In the genomic region with DNA sequence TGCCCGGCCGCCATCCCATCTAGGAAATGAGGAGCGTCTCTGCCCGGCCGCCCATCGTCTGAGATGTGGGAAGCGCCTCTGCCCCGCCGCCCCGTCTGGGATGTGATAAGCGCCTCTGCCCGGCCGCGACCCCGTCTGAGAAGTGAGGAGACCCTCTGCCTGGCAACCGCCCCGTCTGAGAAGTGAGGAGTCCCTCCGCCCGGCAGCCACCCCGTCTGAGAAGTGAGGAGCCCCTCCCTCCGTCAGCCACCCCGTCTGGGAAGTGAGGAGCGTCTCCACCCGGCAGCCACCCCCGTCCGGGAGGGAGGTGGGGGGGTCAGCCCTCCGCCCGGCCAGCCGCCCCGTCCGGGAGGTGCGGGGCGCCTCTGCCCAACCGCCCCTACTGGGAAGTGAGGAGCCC, we compare ENCODE assay signal across 3 cellular contexts. TPM values are rescaled to one million over a fixed set of nuclear protein-coding genes. Genes with fewer than 3 reads are reported as not detected.
"Had no signal": no experiment of that assay in that cellular context is flagged by ENCODE, and none has a peak within 500 bp of the region (broad histone marks: within the 10 kb centered on the region; RNA-seq: fewer than 3 reads in every experiment).

No MANE protein-coding gene starts in this region.

RNA-seq across cellular contexts. Expression of a gene that starts 33.3 kb away (rescaled TPM):
- total RNA-seq: LHCN-M2, M059J, NCI-H460 had no signal
